7 cellular contexts compared by ENCODE assay signal in the genomic region with DNA sequence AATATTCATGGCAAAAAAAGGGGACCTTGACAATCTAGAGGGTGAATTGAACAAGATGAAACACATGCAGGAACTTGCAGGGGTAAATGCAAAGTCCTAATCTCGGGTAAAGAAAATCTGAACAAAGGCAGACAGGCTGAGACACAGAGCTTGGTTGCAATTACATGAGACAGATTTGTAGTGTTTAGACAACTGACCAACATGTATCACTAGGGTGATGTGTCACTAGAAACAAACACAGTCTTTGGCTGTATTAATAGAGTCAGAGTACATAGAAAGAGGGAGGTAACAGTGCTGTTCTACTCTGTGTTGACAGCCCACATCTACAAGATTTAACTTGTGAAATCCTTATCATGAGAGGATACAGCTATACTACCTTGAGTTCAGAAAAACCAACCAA.
"Had no signal": no experiment of that assay in that cellular context is flagged by ENCODE, and none has a peak within 500 bp of the region (broad histone marks: within the 10 kb centered on the region; RNA-seq: fewer than 3 reads in every experiment).

No MANE protein-coding gene starts in this region.

- DNase-seq: IMR-90, KBM-7 had no signal

- ATAC-seq: HepG2, K562 had no signal

- H3K4me1 Mint-ChIP-seq: IgD-negative memory B cell had no signal

- H3K4me3 ChIP-seq: K562 had no signal

- H3K4me3 Mint-ChIP-seq: IgD-negative memory B cell had no signal

- FAIRE-seq: HepG2, HTR-8/SVneo, K562 had no signal

- H3K36me3 Mint-ChIP-seq: IgD-negative memory B cell had no signal

- H3K27ac Mint-ChIP-seq: IgD-negative memory B cell had no signal

- H3K27ac ChIP-seq: HL-60 had no signal
